ENCODE assay signal across 8 cellular contexts in genomic region chr19:13732337-13732736, GRCh38. TPM values are rescaled to one million over a fixed set of nuclear protein-coding genes. Genes with fewer than 3 reads are reported as not detected.
A peak's percentile ranks its signal among the peaks of the same experiment; 100 is the strongest.
DNase-seq lines count a peak whose midpoint lies in the region; ATAC-seq, FAIRE-seq and TF ChIP-seq lines count a peak whose summit lies in the region.

No MANE protein-coding gene starts in this region.

- H3K4me3 ChIP-seq in DOHH2 (ENCODE audit: low read length) (peak overlapping the region; percentile 84), OCI-LY1 (ENCODE audit: low read depth, low read length, poor library complexity, severe bottlenecking) (peak overlapping the region; percentile 79), parathyroid adenoma (ENCODE audit: low read depth, low read length) (peak overlapping the region; percentile 87)

- H4K20me1 ChIP-seq in DOHH2 (ENCODE audit: control insufficient read depth, insufficient read depth, low read depth, low read length) (no peaks in the 10 kb centered on the region), OCI-LY1 (ENCODE audit: insufficient read depth, low read length) (no peaks in the 10 kb centered on the region)

- no peaks in the 10 kb centered on the region for H3K9me3 Mint-ChIP-seq in effector memory CD8-positive, alpha-beta T cell

- DNase-seq in effector memory CD8-positive, alpha-beta T cell: no peak
- DNase-seq in NCI-H748 (lab: John Stamatoyannopoulos, UW; ENCODE audit: unreplicated experiment) (no peak), GM12892 (ENCODE audit: insufficient read length) (no peak), sciatic nerve (ENCODE audit: low spot score) (no peak), NCI-H2196 (lab: John Stamatoyannopoulos, UW; ENCODE audit: unreplicated experiment) (no peak)

- peaks cover 3% of the 10 kb centered on the region for H3K36me3 Mint-ChIP-seq in effector memory CD8-positive, alpha-beta T cell (ENCODE audit: insufficient read depth)

- no peaks in the 10 kb centered on the region for H3K9me3 ChIP-seq in DOHH2 (ENCODE audit: control insufficient read depth, insufficient read depth, low read length)
- no peaks in the 10 kb centered on the region for H3K9me3 ChIP-seq in OCI-LY1 (ENCODE audit: low read length)
- no peaks in the 10 kb centered on the region for H3K9me3 ChIP-seq in parathyroid adenoma (ENCODE audit: control insufficient read depth, low read length)

- H3K9ac ChIP-seq in OCI-LY1 (ENCODE audit: low read length) (peak overlapping the region; percentile 89), parathyroid adenoma (no peak overlapping the region)

- H3F3A ChIP-seq in DOHH2 (ENCODE audit: control insufficient read depth, insufficient read depth): peaks cover 15% of the 10 kb centered on the region
- H3F3A ChIP-seq in OCI-LY1 (ENCODE audit: insufficient read depth, low read length): no peaks in the 10 kb centered on the region

- peaks cover 12 to 13% of the 10 kb centered on the region in 2 donors for H3K4me1 Mint-ChIP-seq in effector memory CD8-positive, alpha-beta T cell (ENCODE audit: low read depth in 2 of 2)

- intact Hi-C loops in sciatic nerve (cut with DNase I): no loop called here

- no peak for ATAC-seq in effector memory CD8-positive, alpha-beta T cell (replicated peaks)
- ATAC-seq in sciatic nerve: no peak

- no peaks in the 10 kb centered on the region for H3K27me3 ChIP-seq in DOHH2 (ENCODE audit: control insufficient read depth, low read length)
- no peaks in the 10 kb centered on the region for H3K27me3 ChIP-seq in OCI-LY1 (ENCODE audit: insufficient read depth, low read length)
- H3K27me3 ChIP-seq in parathyroid adenoma (ENCODE audit: control insufficient read depth, insufficient read depth, low read length): no peaks in the 10 kb centered on the region

- H2AFZ ChIP-seq in OCI-LY1 (ENCODE audit: low read length): no peak overlapping the region
- H2AFZ ChIP-seq in parathyroid adenoma: peak overlapping the region; percentile 98

- H3K4me3 Mint-ChIP-seq in effector memory CD8-positive, alpha-beta T cell: peak overlapping the region; percentile 85 to 86

- H3K9me2 ChIP-seq in DOHH2 (replicated peaks; ENCODE audit: control insufficient read depth, low read length) (no peaks in the 10 kb centered on the region), OCI-LY1 (ENCODE audit: low read depth, low read length) (no peaks in the 10 kb centered on the region)

- H3K36me3 ChIP-seq in DOHH2 (ENCODE audit: control insufficient read depth, low read length) (no peaks in the 10 kb centered on the region), OCI-LY1 (ENCODE audit: insufficient read depth, low read length) (no peaks in the 10 kb centered on the region), parathyroid adenoma (ENCODE audit: control insufficient read depth, insufficient read depth, low read length) (no peaks in the 10 kb centered on the region)

- FAIRE-seq in GM12892 (lab: Jason Lieb, UNC): no peak

- H3K4me2 ChIP-seq in DOHH2 (ENCODE audit: low read length) (peak overlapping the region; percentile 92), OCI-LY1 (ENCODE audit: low read length) (peak overlapping the region; percentile 95), parathyroid adenoma (ENCODE audit: low read length) (no peak overlapping the region)

- H3K27me3 Mint-ChIP-seq in effector memory CD8-positive, alpha-beta T cell: no peaks in the 10 kb centered on the region

- peak overlapping the region; percentile 49 to 85 for H3K27ac Mint-ChIP-seq in effector memory CD8-positive, alpha-beta T cell

- H3K4me1 ChIP-seq in DOHH2 (ENCODE audit: control insufficient read depth, low read length) (peaks cover 27% of the 10 kb centered on the region), OCI-LY1 (ENCODE audit: insufficient read depth, low read length, severe bottlenecking) (peaks cover 25% of the 10 kb centered on the region), parathyroid adenoma (peaks cover 6% of the 10 kb centered on the region)

- H3K79me2 ChIP-seq in DOHH2 (ENCODE audit: control insufficient read depth, low read length): no peaks in the 10 kb centered on the region
- H3K79me2 ChIP-seq in OCI-LY1 (ENCODE audit: insufficient read depth, low read length): no peaks in the 10 kb centered on the region
- H3K79me2 ChIP-seq in parathyroid adenoma: no peaks in the 10 kb centered on the region

- TF ChIP-seq CTCF in DOHH2 (IDR thresholded peaks at IDR 0.05; ENCODE audit: low read depth, low read length, poor library complexity, severe bottlenecking) (no peak), OCI-LY1 (IDR thresholded peaks at IDR 0.05; ENCODE audit: low read length) (no peak), parathyroid adenoma (IDR thresholded peaks at IDR 0.05) (no peak)

- no peak overlapping the region for H3K27ac ChIP-seq in DOHH2 (ENCODE audit: low read depth, low read length)
- H3K27ac ChIP-seq in OCI-LY1 (ENCODE audit: low read depth, low read length, poor library complexity, severe bottlenecking): no peak overlapping the region
- no peak overlapping the region for H3K27ac ChIP-seq in parathyroid adenoma

- no peak for TF ChIP-seq POLR2A in GM12892 (IDR thresholded peaks at IDR 0.05; ENCODE audit: low read depth, low read length)

RNA-seq across cellular contexts. Expression of gene MRI1, which starts 32.0 kb away (rescaled TPM):
- 14.7 TPM for polyA plus RNA-seq in GM12892 (2012; ENCODE audit: missing spikeins)
- total RNA-seq in sciatic nerve: 39.9 TPM

RNA-seq across cellular contexts. Expression of gene C19orf53, which starts 41.9 kb away (rescaled TPM):
- 218 TPM for polyA plus RNA-seq in GM12892 (2012; ENCODE audit: missing spikeins)
- total RNA-seq in sciatic nerve: 63.0 TPM
